Comparison of ENCODE assay signal across 8 cellular contexts in genomic region chr11:119095066-119095880, GRCh38. TPM values are rescaled to one million over a fixed set of nuclear protein-coding genes. Genes with fewer than 3 reads are reported as not detected.
DNase-seq lines count a peak whose midpoint lies in the region; ATAC-seq and TF ChIP-seq lines count a peak whose summit lies in the region.

No MANE protein-coding gene starts in this region.

- peaks cover 32% of the 10 kb centered on the region for H3K79me2 ChIP-seq in KMS-11 (ENCODE audit: insufficient read depth, low read depth)

- peak; percentile 2; the same call in 1 of the 2 replicates for TF ChIP-seq CTCF in KMS-11 (conservative IDR thresholded peaks at IDR 0.05; ENCODE audit: low read depth, low read length)

- H3K36me3 ChIP-seq in KMS-11 (ENCODE audit: insufficient read depth) (0 out of 2 replicates have a peak, but pooled peaks cover 3% of the 10 kb centered on the region), mucosa of stomach (ENCODE audit: control insufficient read depth, insufficient read depth, low read length) (peaks cover 6% of the 10 kb centered on the region)

- H3K27me3 ChIP-seq in KMS-11 (ENCODE audit: insufficient read depth, low read depth) (no peaks in the 10 kb centered on the region), mucosa of stomach (ENCODE audit: control insufficient read depth, insufficient read depth, low read length) (no peaks in the 10 kb centered on the region)

- H3K27ac ChIP-seq in KMS-11 = peak overlapping the region; percentile 69

- H3K9me3 ChIP-seq in mucosa of stomach (ENCODE audit: control insufficient read depth, low read length) = no peaks in the 10 kb centered on the region

- peak overlapping the region; percentile 71 for H3K4me2 ChIP-seq in KMS-11

- DNase-seq in DMS79 treated with DMSO at 0.1 percent for 48 hours (lab: John Stamatoyannopoulos, UW) = peak; percentile 100
- peak; percentile 99 to 100 for DNase-seq in activated T-cell treated with anti-CD3 and anti-CD28 coated beads, Interleukin-2, amount 50 U/mL, for 48 hours
- peak; percentile 100 for DNase-seq in stimulated activated CD8-positive, alpha-beta memory T cell treated with anti-CD3 and anti-CD28 coated beads, Interleukin-4, amount 100 ng/mL, for 48 hours

- H2AFZ ChIP-seq in KMS-11 (ENCODE audit: low read depth) = peak overlapping the region; percentile 17; the same call in 1 of the 2 replicates

- peak overlapping the region; percentile 87 for H3K9ac ChIP-seq in KMS-11
- H3K9ac ChIP-seq in mucosa of stomach (ENCODE audit: low read length) = peak overlapping the region; percentile 70

- ATAC-seq in GM21786 (IDR thresholded peaks at IDR 0.05; ENCODE audit: unreplicated experiment) (peak; percentile 79), esophagus mucosa (peak; percentile 95)

- no peak overlapping the region for H3K4me3 ChIP-seq in KMS-11 (IDR thresholded peaks at IDR 0.05; ENCODE audit: insufficient read depth, low read depth, low read length)
- H3K4me3 ChIP-seq in mucosa of stomach (ENCODE audit: low read length) = peak overlapping the region; percentile 81

- H4K20me1 ChIP-seq in KMS-11 (ENCODE audit: insufficient read depth) = peaks cover 9% of the 10 kb centered on the region

- H3K4me1 ChIP-seq in KMS-11 (ENCODE audit: low read depth, poor library complexity, severe bottlenecking) (peaks cover 27% of the 10 kb centered on the region), mucosa of stomach (ENCODE audit: control insufficient read depth, insufficient read depth, low read length) (peaks cover 19% of the 10 kb centered on the region)

TF ChIP-seq in PFSK-1, 5 proteins besides CTCF, POLR2A, EP300 and RAD21:
- TF ChIP-seq TAF1 (IDR thresholded peaks at IDR 0.05; ENCODE audit: borderline replicate concordance, insufficient read depth, low read length) (peak; percentile 100), SIN3A (IDR thresholded peaks at IDR 0.05; ENCODE audit: borderline replicate concordance, insufficient read depth, low read length) (peak; percentile 97; the same call in 1 of the 2 replicates), FOXP2 (optimal IDR thresholded peaks at IDR 0.05; ENCODE audit: borderline replicate concordance, extremely low read depth, extremely low read length, insufficient read depth) (peak; percentile 57), POLR2AphosphoS5 (IDR thresholded peaks at IDR 0.05; ENCODE audit: low read depth, low read length) (peak; percentile 100)
- TF ChIP-seq, protein P1, sequence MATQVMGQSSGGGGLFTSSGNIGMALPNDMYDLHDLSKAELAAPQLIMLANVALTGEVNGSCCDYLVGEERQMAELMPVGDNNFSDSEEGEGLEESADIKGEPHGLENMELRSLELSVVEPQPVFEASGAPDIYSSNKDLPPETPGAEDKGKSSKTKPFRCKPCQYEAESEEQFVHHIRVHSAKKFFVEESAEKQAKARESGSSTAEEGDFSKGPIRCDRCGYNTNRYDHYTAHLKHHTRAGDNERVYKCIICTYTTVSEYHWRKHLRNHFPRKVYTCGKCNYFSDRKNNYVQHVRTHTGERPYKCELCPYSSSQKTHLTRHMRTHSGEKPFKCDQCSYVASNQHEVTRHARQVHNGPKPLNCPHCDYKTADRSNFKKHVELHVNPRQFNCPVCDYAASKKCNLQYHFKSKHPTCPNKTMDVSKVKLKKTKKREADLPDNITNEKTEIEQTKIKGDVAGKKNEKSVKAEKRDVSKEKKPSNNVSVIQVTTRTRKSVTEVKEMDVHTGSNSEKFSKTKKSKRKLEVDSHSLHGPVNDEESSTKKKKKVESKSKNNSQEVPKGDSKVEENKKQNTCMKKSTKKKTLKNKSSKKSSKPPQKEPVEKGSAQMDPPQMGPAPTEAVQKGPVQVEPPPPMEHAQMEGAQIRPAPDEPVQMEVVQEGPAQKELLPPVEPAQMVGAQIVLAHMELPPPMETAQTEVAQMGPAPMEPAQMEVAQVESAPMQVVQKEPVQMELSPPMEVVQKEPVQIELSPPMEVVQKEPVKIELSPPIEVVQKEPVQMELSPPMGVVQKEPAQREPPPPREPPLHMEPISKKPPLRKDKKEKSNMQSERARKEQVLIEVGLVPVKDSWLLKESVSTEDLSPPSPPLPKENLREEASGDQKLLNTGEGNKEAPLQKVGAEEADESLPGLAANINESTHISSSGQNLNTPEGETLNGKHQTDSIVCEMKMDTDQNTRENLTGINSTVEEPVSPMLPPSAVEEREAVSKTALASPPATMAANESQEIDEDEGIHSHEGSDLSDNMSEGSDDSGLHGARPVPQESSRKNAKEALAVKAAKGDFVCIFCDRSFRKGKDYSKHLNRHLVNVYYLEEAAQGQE (IDR thresholded peaks at IDR 0.05; ENCODE audit: insufficient read depth in 1 of 2, low read depth in 2 of 2, low read length in 2 of 2) = peak; percentile 52 to 78; a peak in 3 of 4 replicates

RNA-seq across cellular contexts. Expression of gene DPAGT1, which starts 6.4 kb away (rescaled TPM):
- polyA plus RNA-seq in PFSK-1 (2012; ENCODE audit: insufficient read length, low read depth) = 46.8 TPM
- total RNA-seq in esophagus mucosa = 36.3 TPM

RNA-seq across cellular contexts. Expression of gene HMBS, which starts 10.6 kb away (rescaled TPM):
- polyA plus RNA-seq in PFSK-1 (2012; ENCODE audit: insufficient read length, low read depth) = 71.4 TPM
- 23.7 TPM for total RNA-seq in esophagus mucosa

RNA-seq across cellular contexts. Expression of gene C2CD2L, which starts 11.9 kb away (rescaled TPM):
- polyA plus RNA-seq in PFSK-1 (2012; ENCODE audit: insufficient read length, low read depth) = 35.3 TPM
- total RNA-seq in esophagus mucosa = 6.5 TPM

RNA-seq across cellular contexts. Expression of gene HINFP, which starts 26.1 kb away (rescaled TPM):
- 28.4 TPM for polyA plus RNA-seq in PFSK-1 (2012; ENCODE audit: insufficient read length, low read depth)
- 13.2 TPM for total RNA-seq in esophagus mucosa

RNA-seq across cellular contexts. Expression of gene VPS11, which starts 27.7 kb away (rescaled TPM):
- polyA plus RNA-seq in PFSK-1 (2012; ENCODE audit: insufficient read length, low read depth) = 65.3 TPM
- 17.8 TPM for total RNA-seq in esophagus mucosa
